17 cellular contexts compared by ENCODE assay signal in genomic region chr12:22406622-22407021, GRCh38.
A peak's percentile ranks its signal among the peaks of the same experiment; 100 is the strongest.
DNase-seq lines count a peak whose midpoint lies in the region; ATAC-seq and TF ChIP-seq lines count a peak whose summit lies in the region.
"Had no signal": no experiment of that assay in that cellular context is flagged by ENCODE, and none has a peak within 500 bp of the region (broad histone marks: within the 10 kb centered on the region; RNA-seq: fewer than 3 reads in every experiment).

No MANE protein-coding gene starts in this region.

- H3K27ac Mint-ChIP-seq in activated CD4-positive, alpha-beta memory T cell treated with anti-CD3 and anti-CD28 coated beads for 36 hours, result no peak overlapping the region
- H3K27ac Mint-ChIP-seq: brain; neural progenitor cell; T-helper 1 cell treated with Interleukin-12 subunit alpha and Interleukin-12 subunit beta and Interleukin-4 antibody, amounts not matched to agents 30 μg/mL and 1 μg/mL, for 36 hours had no signal

- ATAC-seq in GM18508 (IDR thresholded peaks at IDR 0.05; ENCODE audit: insufficient read depth, unreplicated experiment) (peak; percentile 37), GM21526 (IDR thresholded peaks at IDR 0.05; ENCODE audit: low FRiP score, unreplicated experiment) (peak; percentile 37), HG03442 (IDR thresholded peaks at IDR 0.05; ENCODE audit: unreplicated experiment) (peak; percentile 26)

- POLR2A ChIA-PET in activated CD4-positive, alpha-beta memory T cell treated with anti-CD3 and anti-CD28 coated beads for 36 hours (lab: Charles Lee), result no interaction called here

- 83 to 85% methylated on average over 1 of the region's 1 CpG for WGBS in esophagus squamous epithelium, 2 donors

- no peaks in the 10 kb centered on the region for H3K27me3 Mint-ChIP-seq in activated CD4-positive, alpha-beta memory T cell treated with anti-CD3 and anti-CD28 coated beads for 36 hours
- H3K27me3 Mint-ChIP-seq: brain had no signal

- peaks cover 41% of the 10 kb centered on the region for H3K4me1 Mint-ChIP-seq in activated CD4-positive, alpha-beta memory T cell treated with anti-CD3 and anti-CD28 coated beads for 36 hours (ENCODE audit: low read depth)

- no peak for TF ChIP-seq CTCF in esophagus squamous epithelium (IDR thresholded peaks at IDR 0.05)

- peaks cover 23 to 54% (median 28%) of the 10 kb centered on the region in 3 donors for H3K4me1 ChIP-seq in esophagus squamous epithelium
- H3K4me1 ChIP-seq: neural progenitor cell had no signal

- no peak for TF ChIP-seq POLR2A in esophagus squamous epithelium (IDR thresholded peaks at IDR 0.05)

- H3K4me3 Mint-ChIP-seq in activated CD4-positive, alpha-beta memory T cell treated with anti-CD3 and anti-CD28 coated beads for 36 hours, result no peak overlapping the region
- H3K4me3 Mint-ChIP-seq: brain; neural progenitor cell; T-helper 1 cell treated with Interleukin-12 subunit alpha and Interleukin-12 subunit beta and Interleukin-4 antibody, amounts not matched to agents 30 μg/mL and 1 μg/mL, for 36 hours had no signal

- no peak for DNase-seq in esophagus squamous epithelium (lab: John Stamatoyannopoulos, UW)
- no peak for DNase-seq in stimulated activated CD4-positive, alpha-beta T cell treated with anti-CD3 and anti-CD28 coated beads, Interleukin-2, amount 100 ng/mL, for 48 hours
- no peak for DNase-seq in activated CD4-positive, alpha-beta memory T cell treated with anti-CD3 and anti-CD28 coated beads for 36 hours
- no peak for DNase-seq in NCI-H69 (lab: John Stamatoyannopoulos, UW)
- no peak for DNase-seq in NCI-H774 (lab: John Stamatoyannopoulos, UW)
- DNase-seq: activated CD4-positive, alpha-beta T cell treated with anti-CD3 and anti-CD28 coated beads, Interleukin-2, amount 50 U/mL, for 4 hours; activated gamma-delta T cell treated with Interleukin-2 at 50 U/mL for 16 hours; HCEC 1CT; NCI-H2171 treated with DMSO at 0.1 percent for 48 hours; testis had no signal

- H3K9me3 Mint-ChIP-seq in activated CD4-positive, alpha-beta memory T cell treated with anti-CD3 and anti-CD28 coated beads for 36 hours, result peaks cover 3% of the 10 kb centered on the region

- H3K36me3 ChIP-seq in esophagus squamous epithelium, result no peaks in the 10 kb centered on the region
- H3K36me3 ChIP-seq: BLaER1 treated with 17β-estradiol and CSF1 and Interleukin-3, amounts not matched to agents 10 nM and 100 nM; neural progenitor cell had no signal

- intact Hi-C loops in esophagus squamous epithelium (cut with DNase I), result no loop called here
- intact Hi-C loops in activated CD4-positive, alpha-beta memory T cell treated with anti-CD3 and anti-CD28 coated beads for 36 hours (cut with micrococcal nuclease), result loop anchor here (5.0 kb wide), 1 partner anchor 221 kb away; the partner anchor contains the start of gene ETNK1

- H3K36me3 Mint-ChIP-seq in activated CD4-positive, alpha-beta memory T cell treated with anti-CD3 and anti-CD28 coated beads for 36 hours, result peaks cover 9% of the 10 kb centered on the region
- H3K36me3 Mint-ChIP-seq: brain, neural progenitor cell had no signal

- CTCF ChIA-PET in activated CD4-positive, alpha-beta memory T cell treated with anti-CD3 and anti-CD28 coated beads for 36 hours (lab: Charles Lee), result interaction anchor here (1.0 to 1.4 kb wide), 3 partner anchors 11 to 71 kb away, joined by 4 to 5 read pairs (median 4); no protein-coding TSS in a partner anchor

- H3K4me3 ChIP-seq in esophagus squamous epithelium, result no peak overlapping the region
- H3K4me3 ChIP-seq: BLaER1 treated with 17β-estradiol and CSF1 and Interleukin-3, amounts not matched to agents 10 nM and 100 nM; neural progenitor cell; testis had no signal

- peak overlapping the region in 3 of 4 donors; percentile 71 to 83 (median 81) for H3K27ac ChIP-seq in esophagus squamous epithelium
- H3K27ac ChIP-seq: BLaER1 treated with 17β-estradiol and CSF1 and Interleukin-3, amounts not matched to agents 10 nM and 100 nM; neural progenitor cell; testis had no signal

- H3K27me3 ChIP-seq in esophagus squamous epithelium, result no peaks in the 10 kb centered on the region
- H3K27me3 ChIP-seq: BLaER1 treated with 17β-estradiol and CSF1 and Interleukin-3, amounts not matched to agents 10 nM and 100 nM; neural progenitor cell; testis had no signal

- H3K9me3 ChIP-seq in esophagus squamous epithelium, result no peaks in the 10 kb centered on the region
- H3K9me3 ChIP-seq: testis had no signal
